Comparison of ENCODE assay signal across 19 cellular contexts in the genomic region with DNA sequence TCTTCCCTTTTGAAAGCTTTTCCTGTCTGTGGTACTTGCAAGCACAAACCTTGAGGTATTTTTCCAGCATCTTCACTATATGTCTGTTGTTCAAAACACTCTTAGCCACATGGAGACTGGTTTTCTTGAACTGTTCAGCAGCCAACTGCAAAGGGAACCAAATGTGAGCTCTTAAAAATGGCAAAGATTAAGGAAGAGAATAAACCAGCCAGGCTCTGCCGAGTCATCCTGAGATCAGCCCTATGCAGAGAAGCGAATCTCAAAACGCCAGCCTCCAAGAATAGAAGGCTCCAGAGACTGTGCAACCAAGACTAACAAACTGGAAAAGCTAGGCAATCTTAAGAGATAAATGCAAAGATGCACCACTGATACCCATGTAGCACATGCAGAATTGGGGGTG. TPM values are rescaled to one million over a fixed set of nuclear protein-coding genes. Genes with fewer than 3 reads are reported as not detected.
DNase-seq lines count a peak whose midpoint lies in the region; ATAC-seq, FAIRE-seq and TF ChIP-seq lines count a peak whose summit lies in the region.
"Had no signal": no experiment of that assay in that cellular context is flagged by ENCODE, and none has a peak within 500 bp of the region (broad histone marks: within the 10 kb centered on the region; RNA-seq: fewer than 3 reads in every experiment).

No MANE protein-coding gene starts in this region.

- in situ Hi-C loops in gastrocnemius medialis (cut with MboI; ENCODE audit: low sequenced_read_pairs in 4 of 4): loop anchor here in 2 of 4 donors (25.0 kb wide), 2 partner anchors 97 to 203 kb away; no protein-coding TSS in a partner anchor

- H3K27ac ChIP-seq in ACC112 (ENCODE audit: low read depth, low read length): peak overlapping the region; percentile 37
- H3K27ac ChIP-seq in astrocyte (ENCODE audit: low read depth, low read length): no peak overlapping the region
- peak overlapping the region in 1 of 4 donors; percentile 5 for H3K27ac ChIP-seq in gastrocnemius medialis
- H3K27ac ChIP-seq: foreskin keratinocyte, lower lobe of right lung, right atrium auricular region, tibial nerve had no signal

- TF ChIP-seq POLR2A in gastrocnemius medialis (IDR thresholded peaks at IDR 0.05): no peak
- TF ChIP-seq POLR2A in GM12891 (IDR thresholded peaks at IDR 0.05; ENCODE audit: low read depth, low read length): no peak

- no peak overlapping the region for H3K4me2 ChIP-seq in astrocyte (ENCODE audit: low read length)

- H2AFZ ChIP-seq in ACC112 (ENCODE audit: low read length, unreplicated experiment): no peak overlapping the region
- H2AFZ ChIP-seq in astrocyte (ENCODE audit: low read depth, low read length): no peak overlapping the region

- H3K79me2 ChIP-seq in ACC112 (ENCODE audit: control insufficient read depth, insufficient read depth, low read length, unreplicated experiment) (no peaks in the 10 kb centered on the region), astrocyte (ENCODE audit: insufficient read depth, low read length) (peaks cover 4% of the 10 kb centered on the region)

- H3K36me3 ChIP-seq in ACC112 (ENCODE audit: insufficient read depth, low read length): 0 out of 2 replicates have a peak, but pooled peaks cover 7% of the 10 kb centered on the region
- peaks cover 43% of the 10 kb centered on the region for H3K36me3 ChIP-seq in astrocyte (ENCODE audit: insufficient read depth, low read length)
- peaks cover 0 to 81% of the 10 kb centered on the region in 2 donors for H3K36me3 ChIP-seq in gastrocnemius medialis

- intact Hi-C loops in gastrocnemius medialis (cut with DNase I; ENCODE audit: low total_unique reads): no loop called here

- H4K20me1 ChIP-seq in astrocyte (ENCODE audit: insufficient read depth, low read length): peaks cover 8% of the 10 kb centered on the region

- FAIRE-seq in astrocyte (lab: Jason Lieb, UNC) (no peak), GM12891 (lab: Jason Lieb, UNC) (no peak), D721Med (lab: Jason Lieb, UNC) (no peak)

- H3K9ac ChIP-seq in astrocyte (ENCODE audit: low read length): no peak overlapping the region

- H3K27me3 ChIP-seq in ACC112 (ENCODE audit: insufficient read depth, low read length): no peaks in the 10 kb centered on the region
- no peaks in the 10 kb centered on the region for H3K27me3 ChIP-seq in astrocyte (ENCODE audit: insufficient read depth, low read length)
- H3K27me3 ChIP-seq in gastrocnemius medialis: no peaks in the 10 kb centered on the region
- H3K27me3 ChIP-seq: foreskin keratinocyte, right atrium auricular region, tibial nerve had no signal

- H3K4me3 Mint-ChIP-seq in HFFc6 (no peak overlapping the region), astrocyte (ENCODE audit: unreplicated experiment) (no peak overlapping the region)
- H3K4me3 Mint-ChIP-seq: activated naive CD4-positive, alpha-beta T cell treated with anti-CD3 and anti-CD28 coated beads, Interleukin-2, amount 10 ng/mL, durations not matched to agents 7 days and 5 days had no signal

- H3K4me1 Mint-ChIP-seq in HFFc6 (ENCODE audit: low read depth): peaks cover 7% of the 10 kb centered on the region; the same call in 1 of the 2 replicates
- peaks cover 14% of the 10 kb centered on the region for H3K4me1 Mint-ChIP-seq in astrocyte (ENCODE audit: low read depth, unreplicated experiment)

- no peak for ATAC-seq in gastrocnemius medialis
- ATAC-seq: foreskin keratinocyte, lower lobe of right lung had no signal

- H3K36me3 Mint-ChIP-seq in HFFc6 (ENCODE audit: low read depth) (peaks cover 31% of the 10 kb centered on the region), astrocyte (ENCODE audit: low read depth, unreplicated experiment) (peaks cover 29% of the 10 kb centered on the region)

- no peak for TF ChIP-seq CTCF in HFFc6 (IDR thresholded peaks at IDR 0.05)
- TF ChIP-seq CTCF in astrocyte (IDR thresholded peaks at IDR 0.05; ENCODE audit: insufficient read depth, low read depth, low read length): no peak
- no peak for TF ChIP-seq CTCF in gastrocnemius medialis (IDR thresholded peaks at IDR 0.05 in 4 of 5, conservative IDR thresholded peaks at IDR 0.05 in 1 of 5)
- TF ChIP-seq CTCF in D721Med (IDR thresholded peaks at IDR 0.05; ENCODE audit: insufficient read depth, missing control alignments): no peak

- H3K9me3 Mint-ChIP-seq in HFFc6: no peaks in the 10 kb centered on the region
- no peaks in the 10 kb centered on the region for H3K9me3 Mint-ChIP-seq in astrocyte (ENCODE audit: unreplicated experiment)
- H3K9me3 Mint-ChIP-seq: activated naive CD4-positive, alpha-beta T cell treated with anti-CD3 and anti-CD28 coated beads, Interleukin-2, amount 10 ng/mL, durations not matched to agents 7 days and 5 days had no signal

- H3K4me3 ChIP-seq in ACC112 (ENCODE audit: low read depth, low read length) (no peak overlapping the region), astrocyte (ENCODE audit: insufficient read depth, low read depth, low read length) (no peak overlapping the region), gastrocnemius medialis (no peak overlapping the region)
- H3K4me3 ChIP-seq: lower lobe of right lung, right atrium auricular region, tibial nerve had no signal

- peak overlapping the region; percentile 58 for H3K27ac Mint-ChIP-seq in HFFc6
- H3K27ac Mint-ChIP-seq in astrocyte (ENCODE audit: unreplicated experiment): peak overlapping the region; percentile 70
- H3K27ac Mint-ChIP-seq: activated naive CD4-positive, alpha-beta T cell treated with anti-CD3 and anti-CD28 coated beads, Interleukin-2, amount 10 ng/mL, durations not matched to agents 7 days and 5 days had no signal

- H3K9me3 ChIP-seq in astrocyte (ENCODE audit: insufficient read depth, low read depth, low read length): no peaks in the 10 kb centered on the region
- no peaks in the 10 kb centered on the region for H3K9me3 ChIP-seq in gastrocnemius medialis
- H3K9me3 ChIP-seq: lower lobe of right lung, right atrium auricular region, tibial nerve had no signal

- peaks cover 2% of the 10 kb centered on the region for H3K27me3 Mint-ChIP-seq in HFFc6 (ENCODE audit: insufficient read depth)
- no peaks in the 10 kb centered on the region for H3K27me3 Mint-ChIP-seq in astrocyte (ENCODE audit: low read depth, unreplicated experiment)
- H3K27me3 Mint-ChIP-seq: activated naive CD4-positive, alpha-beta T cell treated with anti-CD3 and anti-CD28 coated beads, Interleukin-2, amount 10 ng/mL, durations not matched to agents 7 days and 5 days had no signal

- H3K4me1 ChIP-seq in ACC112 (ENCODE audit: control insufficient read depth, insufficient read depth, low read length, unreplicated experiment): no peaks in the 10 kb centered on the region
- H3K4me1 ChIP-seq in astrocyte (ENCODE audit: insufficient read depth, low read length): no peaks in the 10 kb centered on the region
- no peaks in the 10 kb centered on the region for H3K4me1 ChIP-seq in gastrocnemius medialis
- H3K4me1 ChIP-seq: foreskin keratinocyte, lower lobe of right lung, right atrium auricular region, tibial nerve had no signal

- DNase-seq in HFFc6 (no peak), astrocyte (ENCODE audit: low read depth) (no peak), middle frontal gyrus (ENCODE audit: extremely low spot score, low spot score) (peak; percentile 10), gastrocnemius medialis (no peak), DMS 273 (lab: John Stamatoyannopoulos, UW; ENCODE audit: unreplicated experiment) (no peak), GM12891 (ENCODE audit: insufficient read length, low spot score) (no peak), D721Med (ENCODE audit: insufficient read length, low spot score) (no peak)
- DNase-seq: activated CD8-positive, alpha-beta memory T cell treated with anti-CD3 and anti-CD28 coated beads for 24 hours; activated naive CD4-positive, alpha-beta T cell treated with anti-CD3 and anti-CD28 coated beads, Interleukin-2, amount 10 ng/mL, durations not matched to agents 7 days and 5 days; AML-193; effector memory CD4-positive, alpha-beta T cell; foreskin keratinocyte; lower lobe of right lung; NCI-H1092; stimulated activated CD4-positive, alpha-beta T cell treated with anti-CD3 and anti-CD28 coated beads, Interleukin-2, amount 100 ng/mL, for 24 hours; T-helper 9 cell had no signal

TF ChIP-seq in GM12891, 5 proteins besides CTCF, POLR2A, EP300 and RAD21:
- TF ChIP-seq PAX5 (IDR thresholded peaks at IDR 0.05; ENCODE audit: insufficient read depth, low read length, severe bottlenecking) (no peak), POU2F2 (IDR thresholded peaks at IDR 0.05; ENCODE audit: low read depth, low read length) (no peak)
TF ChIP-seq in GM12891: peak in this region for 0.

RNA-seq across cellular contexts. Expression of a gene that starts 20.7 kb away (rescaled TPM):
- total RNA-seq in HFFc6 (2021; fragmentation: NEBNext Ultra II Directional; extraction: Animal tissue kit (Norgen Biotek cat#: 25700)): 10 to 100 TPM; 22.8 to 31.2 (median 29.6) TPM
- total RNA-seq in astrocyte (35.6 and 40.1 TPM in 2 replicates), gastrocnemius medialis (10 to 100 TPM; 26.0 to 41.5 (median 27.5) TPM)
- polyA plus RNA-seq in GM12891 (2012; ENCODE audit: low read depth, missing spikeins): 14.3 TPM

RNA-seq across cellular contexts. Expression of a gene that starts 26.6 kb away (rescaled TPM):
- total RNA-seq in HFFc6 (2021; fragmentation: NEBNext Ultra II Directional; extraction: Animal tissue kit (Norgen Biotek cat#: 25700)): 10 to 100 TPM; 74.9 to 85.2 (median 81.5) TPM
- total RNA-seq in astrocyte (116 and 128 TPM in 2 replicates), gastrocnemius medialis (10 to 100 TPM; 64.8 to 83.2 (median 73.9) TPM)
- polyA plus RNA-seq in GM12891 (2012; ENCODE audit: low read depth, missing spikeins): 27.0 TPM

RNA-seq across cellular contexts. Expression of a gene that starts 59.9 kb away (rescaled TPM):
- 10 to 100 TPM; 49.4 to 54.4 (median 52.0) TPM for total RNA-seq in HFFc6 (2021; fragmentation: NEBNext Ultra II Directional; extraction: Animal tissue kit (Norgen Biotek cat#: 25700))
- total RNA-seq in astrocyte: 101 and 105 TPM in 2 replicates
- total RNA-seq in gastrocnemius medialis: 100 to 1,000 TPM in 1 of 4 donors, 10 to 100 TPM in 3; 69.3 to 142 (median 85.6) TPM
- polyA plus RNA-seq in GM12891 (2012; ENCODE audit: low read depth, missing spikeins): 37.3 TPM
